ENCODE assay signal across 24 cellular contexts in the genomic region with DNA sequence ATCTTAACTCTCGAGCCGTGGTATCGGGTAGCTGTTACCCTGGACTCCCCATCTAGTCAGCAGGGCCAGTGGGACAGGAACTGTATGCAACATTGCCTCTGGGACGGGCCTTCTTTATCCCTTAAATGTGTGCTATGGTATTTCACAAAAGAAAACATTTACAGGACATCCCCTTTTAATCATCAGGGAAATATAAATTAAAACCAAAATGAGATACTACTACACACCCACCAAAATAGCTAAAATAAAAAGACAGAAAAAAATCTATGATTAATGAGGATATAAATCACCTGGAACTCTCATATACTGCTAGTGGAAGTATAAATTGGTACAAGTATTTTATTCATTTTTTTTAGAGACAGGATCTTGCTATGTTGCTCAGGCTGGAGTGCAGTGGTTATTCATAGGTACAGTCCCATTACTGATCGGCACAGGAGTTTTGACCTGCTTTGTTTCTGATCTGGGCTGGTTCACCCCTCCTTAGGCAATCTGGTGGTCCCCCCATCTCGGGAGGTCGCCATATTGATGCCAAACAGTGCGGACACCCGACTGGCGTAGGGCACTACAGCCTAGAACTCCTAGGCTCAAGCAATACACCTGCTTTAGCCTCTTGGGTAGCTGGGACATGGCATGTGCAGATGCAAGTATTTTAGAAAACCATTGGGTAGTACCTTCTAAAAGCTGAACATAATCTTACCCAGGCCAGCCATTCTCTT. TPM values are rescaled to one million over a fixed set of nuclear protein-coding genes. Genes with fewer than 3 reads are reported as not detected.
"Had no signal": no experiment of that assay in that cellular context is flagged by ENCODE, and none has a peak within 500 bp of the region (broad histone marks: within the 10 kb centered on the region; RNA-seq: fewer than 3 reads in every experiment).

No MANE protein-coding gene starts in this region.

- H3K36me3 ChIP-seq: MG63, SJSA1 had no signal

- H3K27ac ChIP-seq: HL-60, SJSA1, SK-N-MC had no signal

- DNase-seq: KBM-7, MG63, NCI-H1092, NCI-H1105 treated with DMSO at 0.1 percent for 48 hours, NCI-H1417 treated with DMSO at 0.1 percent for 48 hours, NCI-H146, NCI-H1694 treated with DMSO at 0.1 percent for 48 hours, NCI-H1930, NCI-H2081 treated with DMSO at 0.1 percent for 48 hours, NCI-H2171, NCI-H226, NCI-H446, NCI-H510A, NCI-H524 treated with DMSO at 0.1 percent for 48 hours, NCI-H69, NCI-H774, Right ventricle myocardium superior, RPMI8226, SIG-M5 had no signal

- H3K27me3 ChIP-seq: MG63, SJSA1 had no signal

- H3K9me3 ChIP-seq: MG63, SJSA1 had no signal

- H3K4me3 ChIP-seq: MG63, SJSA1, SK-N-MC had no signal

- FAIRE-seq: HTR-8/SVneo, RCC 7860 had no signal

RNA-seq across cellular contexts. Expression of gene RSPH14, which starts 9.3 kb away (rescaled TPM):
- total RNA-seq: Right ventricle myocardium superior, SJSA1 had no signal
